1 cellular context compared by ENCODE assay signal in genomic region chr18:14971461-14972185, GRCh38.
TF ChIP-seq lines count a peak whose summit lies in the region.

No MANE protein-coding gene starts in this region.

TF ChIP-seq in SK-N-SH, 30 proteins besides CTCF, POLR2A, EP300 and RAD21 (continued from another document):
- TF ChIP-seq, protein P1, sequence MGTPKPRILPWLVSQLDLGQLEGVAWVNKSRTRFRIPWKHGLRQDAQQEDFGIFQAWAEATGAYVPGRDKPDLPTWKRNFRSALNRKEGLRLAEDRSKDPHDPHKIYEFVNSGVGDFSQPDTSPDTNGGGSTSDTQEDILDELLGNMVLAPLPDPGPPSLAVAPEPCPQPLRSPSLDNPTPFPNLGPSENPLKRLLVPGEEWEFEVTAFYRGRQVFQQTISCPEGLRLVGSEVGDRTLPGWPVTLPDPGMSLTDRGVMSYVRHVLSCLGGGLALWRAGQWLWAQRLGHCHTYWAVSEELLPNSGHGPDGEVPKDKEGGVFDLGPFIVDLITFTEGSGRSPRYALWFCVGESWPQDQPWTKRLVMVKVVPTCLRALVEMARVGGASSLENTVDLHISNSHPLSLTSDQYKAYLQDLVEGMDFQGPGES (IDR thresholded peaks at IDR 0.05; ENCODE audit: low read depth, low read length): no peak
- no peak for TF ChIP-seq GATA2 (CRISPR knock-in tag; IDR thresholded peaks at IDR 0.05)
- TF ChIP-seq YY1 (IDR thresholded peaks at IDR 0.05; ENCODE audit: low read depth): no peak
- 0 out of 2 replicates have a peak, but pooled peaks have one; percentile 3 for TF ChIP-seq JUND (IDR thresholded peaks at IDR 0.05)
- TF ChIP-seq POLR2AphosphoS5 (IDR thresholded peaks at IDR 0.05; ENCODE audit: low read depth, low read length): no peak
- no peak; the same call in 1 of the 2 replicates for TF ChIP-seq TCF12 (IDR thresholded peaks at IDR 0.05)
- no peak for TF ChIP-seq ZBTB33 (IDR thresholded peaks at IDR 0.05; ENCODE audit: borderline replicate concordance, low read depth)
- peak; percentile 31; the same call in 1 of the 2 replicates for TF ChIP-seq TEAD4 (IDR thresholded peaks at IDR 0.05; ENCODE audit: borderline replicate concordance, insufficient read depth)
- TF ChIP-seq FOXJ3 (CRISPR knock-in tag; IDR thresholded peaks at IDR 0.05): no peak
- TF ChIP-seq, protein P2, sequence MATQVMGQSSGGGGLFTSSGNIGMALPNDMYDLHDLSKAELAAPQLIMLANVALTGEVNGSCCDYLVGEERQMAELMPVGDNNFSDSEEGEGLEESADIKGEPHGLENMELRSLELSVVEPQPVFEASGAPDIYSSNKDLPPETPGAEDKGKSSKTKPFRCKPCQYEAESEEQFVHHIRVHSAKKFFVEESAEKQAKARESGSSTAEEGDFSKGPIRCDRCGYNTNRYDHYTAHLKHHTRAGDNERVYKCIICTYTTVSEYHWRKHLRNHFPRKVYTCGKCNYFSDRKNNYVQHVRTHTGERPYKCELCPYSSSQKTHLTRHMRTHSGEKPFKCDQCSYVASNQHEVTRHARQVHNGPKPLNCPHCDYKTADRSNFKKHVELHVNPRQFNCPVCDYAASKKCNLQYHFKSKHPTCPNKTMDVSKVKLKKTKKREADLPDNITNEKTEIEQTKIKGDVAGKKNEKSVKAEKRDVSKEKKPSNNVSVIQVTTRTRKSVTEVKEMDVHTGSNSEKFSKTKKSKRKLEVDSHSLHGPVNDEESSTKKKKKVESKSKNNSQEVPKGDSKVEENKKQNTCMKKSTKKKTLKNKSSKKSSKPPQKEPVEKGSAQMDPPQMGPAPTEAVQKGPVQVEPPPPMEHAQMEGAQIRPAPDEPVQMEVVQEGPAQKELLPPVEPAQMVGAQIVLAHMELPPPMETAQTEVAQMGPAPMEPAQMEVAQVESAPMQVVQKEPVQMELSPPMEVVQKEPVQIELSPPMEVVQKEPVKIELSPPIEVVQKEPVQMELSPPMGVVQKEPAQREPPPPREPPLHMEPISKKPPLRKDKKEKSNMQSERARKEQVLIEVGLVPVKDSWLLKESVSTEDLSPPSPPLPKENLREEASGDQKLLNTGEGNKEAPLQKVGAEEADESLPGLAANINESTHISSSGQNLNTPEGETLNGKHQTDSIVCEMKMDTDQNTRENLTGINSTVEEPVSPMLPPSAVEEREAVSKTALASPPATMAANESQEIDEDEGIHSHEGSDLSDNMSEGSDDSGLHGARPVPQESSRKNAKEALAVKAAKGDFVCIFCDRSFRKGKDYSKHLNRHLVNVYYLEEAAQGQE (IDR thresholded peaks at IDR 0.05; ENCODE audit: low read depth, low read length): no peak
- TF ChIP-seq USF1 (IDR thresholded peaks at IDR 0.05; ENCODE audit: borderline replicate concordance, low read depth): peak; percentile 56; the same call in 1 of the 2 replicates
- no peak for TF ChIP-seq MEF2A (IDR thresholded peaks at IDR 0.05; ENCODE audit: borderline replicate concordance, low read depth)
- TF ChIP-seq NFIC (IDR thresholded peaks at IDR 0.05; ENCODE audit: borderline replicate concordance): peak; percentile 83
- no peak for TF ChIP-seq CHD2 (IDR thresholded peaks at IDR 0.05; ENCODE audit: low read length, partially characterized antibody)
- no peak for TF ChIP-seq SIN3A (IDR thresholded peaks at IDR 0.05; ENCODE audit: borderline replicate concordance, low read depth, low read length)
- TF ChIP-seq, protein P3, sequence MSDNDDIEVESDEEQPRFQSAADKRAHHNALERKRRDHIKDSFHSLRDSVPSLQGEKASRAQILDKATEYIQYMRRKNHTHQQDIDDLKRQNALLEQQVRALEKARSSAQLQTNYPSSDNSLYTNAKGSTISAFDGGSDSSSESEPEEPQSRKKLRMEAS (IDR thresholded peaks at IDR 0.05; ENCODE audit: low read depth): 0 out of 2 replicates have a peak, but pooled peaks have one; percentile 12
